26 cellular contexts compared by ENCODE assay signal in the genomic region with DNA sequence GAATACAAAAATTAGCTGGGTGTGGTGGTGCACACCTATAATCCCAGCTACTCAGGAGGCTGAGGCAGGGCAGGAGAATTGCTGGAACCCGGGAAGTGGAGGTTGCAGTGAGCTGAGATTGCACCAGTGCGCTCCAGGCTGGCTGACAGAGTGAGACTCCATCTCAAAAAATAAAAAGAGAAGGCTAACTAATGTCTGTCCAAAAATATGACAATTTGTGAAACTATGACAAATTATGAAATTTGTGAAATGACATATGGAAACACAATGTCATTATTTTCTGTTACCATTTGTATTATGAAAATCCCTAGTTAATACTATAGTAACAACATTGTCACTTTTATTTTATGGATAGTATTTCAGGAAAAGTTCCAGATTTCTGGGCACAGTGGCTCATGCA.
DNase-seq lines count a peak whose midpoint lies in the region; ATAC-seq and TF ChIP-seq lines count a peak whose summit lies in the region.
"Had no signal": no experiment of that assay in that cellular context is flagged by ENCODE, and none has a peak within 500 bp of the region (broad histone marks: within the 10 kb centered on the region; RNA-seq: fewer than 3 reads in every experiment).

No MANE protein-coding gene starts in this region.

- H2AFZ ChIP-seq in OCI-LY3 (ENCODE audit: low read depth, low read length) = no peak overlapping the region
- H2AFZ ChIP-seq: PC-9 had no signal

- no peak for TF ChIP-seq CTCF in GM20000 (IDR thresholded peaks at IDR 0.05; ENCODE audit: extremely low read depth, missing control alignments)
- no peak for TF ChIP-seq CTCF in OCI-LY3 (IDR thresholded peaks at IDR 0.05; ENCODE audit: low read depth, low read length)
- no peak for TF ChIP-seq CTCF in esophagus squamous epithelium (IDR thresholded peaks at IDR 0.05)

- intact Hi-C loops in esophagus squamous epithelium (cut with DNase I) = no loop called here

- peak; percentile 50 for ATAC-seq in HG02852 (IDR thresholded peaks at IDR 0.05; ENCODE audit: unreplicated experiment)
- ATAC-seq: Right ventricle myocardium inferior, SK-N-SH treated with all-trans-retinoic acid at 6 μM for 48 hours had no signal

- H3K4me2 ChIP-seq in OCI-LY3 (ENCODE audit: low read length) = peak overlapping the region; percentile 45
- H3K4me2 ChIP-seq: PC-9 had no signal

- no peaks in the 10 kb centered on the region for H4K20me1 ChIP-seq in OCI-LY3 (ENCODE audit: insufficient read depth, low read length)

- no peaks in the 10 kb centered on the region for H3K9me3 ChIP-seq in OCI-LY3 (ENCODE audit: insufficient read depth, low read length)
- no peaks in the 10 kb centered on the region for H3K9me3 ChIP-seq in esophagus squamous epithelium
- H3K9me3 ChIP-seq: SJCRH30 had no signal

- H3K4me1 ChIP-seq in OCI-LY3 (ENCODE audit: low read length) (peaks cover 46% of the 10 kb centered on the region), esophagus squamous epithelium (no peaks in the 10 kb centered on the region)
- H3K4me1 ChIP-seq: SJCRH30 had no signal

- no peaks in the 10 kb centered on the region for H3K79me2 ChIP-seq in OCI-LY3 (ENCODE audit: low read length)

- no peak overlapping the region for H3K9ac ChIP-seq in OCI-LY3 (ENCODE audit: low read length)

- 63 to 75% methylated on average over 2 of the region's 2 CpGs for WGBS in esophagus squamous epithelium, 2 donors

- H3K4me3 ChIP-seq in OCI-LY3 (ENCODE audit: low read length) (no peak overlapping the region), esophagus squamous epithelium (no peak overlapping the region)
- H3K4me3 ChIP-seq: PC-9, SJCRH30 had no signal

- DNase-seq in GM20000 (ENCODE audit: low spot score) (peak; percentile 3), NCI-H510A (lab: John Stamatoyannopoulos, UW) (no peak), NCI-H2081 (lab: John Stamatoyannopoulos, UW) (no peak), esophagus squamous epithelium (lab: John Stamatoyannopoulos, UW) (no peak)
- DNase-seq in activated CD4-positive, alpha-beta T cell treated with anti-CD3 and anti-CD28 coated beads for 1 hour = no peak
- DNase-seq: C1 segment of cervical spinal cord; CD4-positive, alpha-beta memory T cell; COR-L47; DMS53; HCEC 1CT; KBM-7; MV-4-11; NCI-H1105; NCI-H1436 treated with DMSO at 0.1 percent for 48 hours; NCI-H187 treated with DMSO at 0.1 percent for 48 hours; NCI-H446; NCI-H526; NCI-H82; NK-92 treated with Interleukin-12 subunit alpha and Interleukin-12 subunit beta, amount 100 ng/mL, for 24 hours; PC-9; SJCRH30; T-helper 2 cell had no signal

- H3K27ac ChIP-seq in OCI-LY3 (ENCODE audit: low read length) = peak overlapping the region; percentile 45
- no peak overlapping the region for H3K27ac ChIP-seq in esophagus squamous epithelium
- H3K27ac ChIP-seq: PC-9, SJCRH30 had no signal

- H3K36me3 ChIP-seq in OCI-LY3 (replicated peaks; ENCODE audit: low read depth, low read length) (peaks cover 2% of the 10 kb centered on the region), esophagus squamous epithelium (no peaks in the 10 kb centered on the region)
- H3K36me3 ChIP-seq: SJCRH30 had no signal

- H3K27me3 ChIP-seq in OCI-LY3 (ENCODE audit: low read depth, low read length) (no peaks in the 10 kb centered on the region), esophagus squamous epithelium (no peaks in the 10 kb centered on the region)
- H3K27me3 ChIP-seq: SJCRH30 had no signal

- TF ChIP-seq POLR2A in esophagus squamous epithelium (IDR thresholded peaks at IDR 0.05) = no peak
